ENCODE assay signal across 8 cellular contexts in genomic region chr19:14363203-14364097, GRCh38. TPM values are rescaled to one million over a fixed set of nuclear protein-coding genes. Genes with fewer than 3 reads are reported as not detected.
DNase-seq lines count a peak whose midpoint lies in the region; ATAC-seq and TF ChIP-seq lines count a peak whose summit lies in the region.

No MANE protein-coding gene starts in this region.

- no peak for TF ChIP-seq POLR2A in NB4 (IDR thresholded peaks at IDR 0.05; ENCODE audit: extremely low read depth, insufficient read length)

- no CpG with 5 or more reads among the region's 34 CpGs for WGBS in neuronal stem cell (ENCODE audit: extremely low coverage in 2 of 2, insufficient read length in 2 of 2, insufficient replicate concordance in 1 of 2), 2 donors

- peak overlapping the region; percentile 98 for H4K8ac ChIP-seq in neuronal stem cell (ENCODE audit: low read depth, low read length)

- no peaks in the 10 kb centered on the region for H3K27me3 ChIP-seq in neuronal stem cell (ENCODE audit: control insufficient read depth in 3 of 3, insufficient read depth in 3 of 3, low read depth in 1 of 3, low read length in 3 of 3)

- H2BK15ac ChIP-seq in neuronal stem cell (ENCODE audit: low read length), result peak overlapping the region; percentile 45

- H2AFZ ChIP-seq in neuronal stem cell (ENCODE audit: low read length), result peak overlapping the region; percentile 91

- peak overlapping the region; percentile 51 for H2BK120ac ChIP-seq in neuronal stem cell (ENCODE audit: low read depth, low read length)

- H2BK5ac ChIP-seq in neuronal stem cell (ENCODE audit: low read length), result peak overlapping the region; percentile 71

- H3K4me3 ChIP-seq in NB4 (ENCODE audit: low read depth, low read length), result no peak overlapping the region
- H3K4me3 ChIP-seq in fibroblast of villous mesenchyme (ENCODE audit: low read depth, low read length), result peak overlapping the region; percentile 28
- H3K4me3 ChIP-seq in neuronal stem cell (ENCODE audit: low read length in 2 of 2), result peak overlapping the region; percentile 34 to 73

- no peak overlapping the region for H2BK12ac ChIP-seq in neuronal stem cell (ENCODE audit: low read length)

- peak; percentile 56 for DNase-seq in ELR (ENCODE audit: low read depth)
- DNase-seq in NB4 (ENCODE audit: low read depth), result peak; percentile 90
- DNase-seq in activated T-cell treated with anti-CD3 and anti-CD28 coated beads for 48 hours (ENCODE audit: low read depth), result peak; percentile 68
- DNase-seq in fibroblast of villous mesenchyme (ENCODE audit: low read depth), result peak; percentile 83
- peak; percentile 40 for DNase-seq in neuronal stem cell (ENCODE audit: low spot score)
- no peak for DNase-seq in germinal center (ENCODE audit: low spot score)

- H4K91ac ChIP-seq in neuronal stem cell (ENCODE audit: low read depth, low read length, poor library complexity), result no peak overlapping the region

- no peak overlapping the region for H3K4ac ChIP-seq in neuronal stem cell (ENCODE audit: low read length)

- no peaks in the 10 kb centered on the region for H3K9me3 ChIP-seq in neuronal stem cell (replicated peaks in 1 of 2; ENCODE audit: control insufficient read depth in 2 of 2, insufficient read depth in 1 of 2, low read depth in 1 of 2, low read length in 2 of 2)

- H3K14ac ChIP-seq in neuronal stem cell (ENCODE audit: low read length), result peak overlapping the region; percentile 91

- H3K27ac ChIP-seq in neuronal stem cell (replicated peaks; ENCODE audit: low read length), result peak overlapping the region; percentile 70

- ATAC-seq in HG02610 (IDR thresholded peaks at IDR 0.05; ENCODE audit: unreplicated experiment) (no peak), GM19452 (IDR thresholded peaks at IDR 0.05; ENCODE audit: unreplicated experiment) (no peak)

- H3K9ac ChIP-seq in neuronal stem cell (ENCODE audit: low read depth, low read length, poor library complexity), result peak overlapping the region; percentile 34

- peak overlapping the region; percentile 96 for H3K23ac ChIP-seq in neuronal stem cell (ENCODE audit: low read depth, low read length, poor library complexity)

- TF ChIP-seq CTCF in NB4 (IDR thresholded peaks at IDR 0.05; ENCODE audit: low read depth, low read length) (no peak), fibroblast of villous mesenchyme (IDR thresholded peaks at IDR 0.05; ENCODE audit: insufficient read depth, low read depth, low read length) (no peak)

- H3K36me3 ChIP-seq in neuronal stem cell (replicated peaks in 1 of 2; ENCODE audit: control insufficient read depth in 2 of 2, insufficient read depth in 2 of 2, low read length in 2 of 2), result no peaks in the 10 kb centered on the region

- H3K4me2 ChIP-seq in neuronal stem cell (ENCODE audit: insufficient read depth, low read length, poor library complexity, severe bottlenecking), result peak overlapping the region; percentile 82

- H3K18ac ChIP-seq in neuronal stem cell (ENCODE audit: low read length), result peak overlapping the region; percentile 91

- H3K79me1 ChIP-seq in neuronal stem cell (ENCODE audit: low read depth, low read length), result no peaks in the 10 kb centered on the region

- H2AK5ac ChIP-seq in neuronal stem cell (ENCODE audit: low read depth, low read length), result no peak overlapping the region

- H3K4me1 ChIP-seq in neuronal stem cell (ENCODE audit: control insufficient read depth in 2 of 2, insufficient read depth in 1 of 2, low read depth in 1 of 2, low read length in 2 of 2), result peaks cover 0 to 6% of the 10 kb centered on the region in 2 donors

RNA-seq across cellular contexts. Expression of gene ADGRE5, which starts 17.8 kb away (rescaled TPM):
- 40.9 and 48.4 TPM in 2 replicates for total RNA-seq in fibroblast of villous mesenchyme
- polyA plus RNA-seq in neuronal stem cell (2013, experiment 1 of 2), result 0.74 TPM
- 0.72 TPM for polyA plus RNA-seq in neuronal stem cell (2013, experiment 2 of 2)

RNA-seq across cellular contexts. Expression of gene DDX39A, which starts 55.7 kb away (rescaled TPM):
- total RNA-seq in fibroblast of villous mesenchyme, result 56.6 and 63.8 TPM in 2 replicates
- polyA plus RNA-seq in neuronal stem cell (2013, experiment 1 of 2), result 75.6 TPM
- polyA plus RNA-seq in neuronal stem cell (2013, experiment 2 of 2), result 76.2 TPM
